21 cellular contexts compared by ENCODE assay signal in the genomic region with DNA sequence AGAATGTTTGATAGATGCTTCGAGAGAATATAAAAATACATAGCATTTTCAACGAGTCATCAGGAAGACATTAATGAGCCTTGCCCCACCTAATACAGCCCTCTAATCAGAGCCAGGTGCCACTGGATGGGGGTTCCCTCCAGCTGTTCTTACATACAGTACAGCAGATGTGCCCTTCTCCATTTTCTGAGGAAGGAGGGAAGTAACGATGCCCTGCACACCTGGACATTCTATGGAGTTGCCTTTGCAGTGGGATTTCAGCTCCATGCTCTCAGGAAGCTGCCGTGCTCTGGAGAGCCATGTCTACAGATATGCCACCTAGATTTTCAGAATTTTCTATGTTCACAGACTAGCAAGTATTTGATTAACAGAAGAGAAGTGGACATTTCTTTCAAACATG. TPM values are rescaled to one million over a fixed set of nuclear protein-coding genes. Genes with fewer than 3 reads are reported as not detected.
DNase-seq lines count a peak whose midpoint lies in the region; ATAC-seq, FAIRE-seq and TF ChIP-seq lines count a peak whose summit lies in the region.
"Had no signal": no experiment of that assay in that cellular context is flagged by ENCODE, and none has a peak within 500 bp of the region (broad histone marks: within the 10 kb centered on the region; RNA-seq: fewer than 3 reads in every experiment).

No MANE protein-coding gene starts in this region.

- peaks cover 6% of the 10 kb centered on the region for H3K36me3 Mint-ChIP-seq in CD4-positive, CD25-positive, alpha-beta regulatory T cell
- no peaks in the 10 kb centered on the region for H3K36me3 Mint-ChIP-seq in CD4-positive, alpha-beta T cell (ENCODE audit: low read depth)
- peaks cover 8% of the 10 kb centered on the region for H3K36me3 Mint-ChIP-seq in activated naive CD8-positive, alpha-beta T cell
- no peaks in the 10 kb centered on the region for H3K36me3 Mint-ChIP-seq in naive thymus-derived CD8-positive, alpha-beta T cell

- CTCF ChIA-PET in CD4-positive, alpha-beta T cell (lab: Charles Lee), result interaction anchor here (2.2 kb wide), 1 partner anchor 101 kb away, joined by 13 read pairs; a partner anchor contains a TSS

- no peak for DNase-seq in CD4-positive, CD25-positive, alpha-beta regulatory T cell
- DNase-seq in CD4-positive, alpha-beta T cell, result no peak
- DNase-seq in naive thymus-derived CD8-positive, alpha-beta T cell, result no peak
- DNase-seq in T-helper 9 cell (no peak), HTR-8/SVneo (ENCODE audit: insufficient read length, low spot score) (no peak), left lobe of liver (ENCODE audit: low spot score) (no peak)
- DNase-seq: AML-193, amygdala, COR-L47, foreskin keratinocyte, left lung, MG63, naive B cell, NCI-H1436 treated with DMSO at 0.1 percent for 48 hours, NCI-H510A, PC-9, SHP77 had no signal

- H3K4me3 Mint-ChIP-seq in CD4-positive, CD25-positive, alpha-beta regulatory T cell, result peak overlapping the region; percentile 45 to 78 (median 66)
- H3K4me3 Mint-ChIP-seq in CD4-positive, alpha-beta T cell, result peak overlapping the region; percentile 40
- H3K4me3 Mint-ChIP-seq in activated naive CD8-positive, alpha-beta T cell, result peak overlapping the region; percentile 38
- H3K4me3 Mint-ChIP-seq in naive thymus-derived CD8-positive, alpha-beta T cell, result peak overlapping the region; percentile 32 to 90 (median 78)

- H3K27ac Mint-ChIP-seq in CD4-positive, CD25-positive, alpha-beta regulatory T cell, result peak overlapping the region; percentile 93 to 100 (median 96)
- peak overlapping the region; percentile 94 for H3K27ac Mint-ChIP-seq in CD4-positive, alpha-beta T cell
- peak overlapping the region; percentile 92 for H3K27ac Mint-ChIP-seq in activated naive CD8-positive, alpha-beta T cell
- peak overlapping the region; percentile 86 to 99 (median 96) for H3K27ac Mint-ChIP-seq in naive thymus-derived CD8-positive, alpha-beta T cell

- POLR2A ChIA-PET in CD4-positive, alpha-beta T cell (lab: Charles Lee), result interaction anchor here (0.5 to 6.9 kb wide), 3 partner anchors 100 to 228 kb away, joined by 5 to 111 read pairs (median 14); a partner anchor contains a TSS
- POLR2A ChIA-PET in naive thymus-derived CD8-positive, alpha-beta T cell (lab: Charles Lee), result interaction anchor here (0.6 to 7.0 kb wide), 4 partner anchors 63 to 382 kb away, joined by 3 to 91 read pairs (median 7); a partner anchor contains a TSS

- no peaks in the 10 kb centered on the region for H3K27me3 Mint-ChIP-seq in CD4-positive, CD25-positive, alpha-beta regulatory T cell
- H3K27me3 Mint-ChIP-seq in CD4-positive, alpha-beta T cell, result no peaks in the 10 kb centered on the region
- no peaks in the 10 kb centered on the region for H3K27me3 Mint-ChIP-seq in activated naive CD8-positive, alpha-beta T cell
- no peaks in the 10 kb centered on the region for H3K27me3 Mint-ChIP-seq in naive thymus-derived CD8-positive, alpha-beta T cell

- no peak for TF ChIP-seq CTCF in CD4-positive, alpha-beta T cell (IDR thresholded peaks at IDR 0.05)

- ATAC-seq in CD4-positive, CD25-positive, alpha-beta regulatory T cell (ENCODE audit: low read depth in 2 of 2), result no peak
- no peak for ATAC-seq in CD4-positive, alpha-beta T cell (ENCODE audit: poor library complexity)
- no peak for ATAC-seq in naive thymus-derived CD8-positive, alpha-beta T cell
- ATAC-seq in left lobe of liver, result no peak
- ATAC-seq: foreskin keratinocyte, sciatic nerve had no signal

- no peaks in the 10 kb centered on the region for H3K9me3 ChIP-seq in CD4-positive, CD25-positive, alpha-beta regulatory T cell (ENCODE audit: control insufficient read depth in 2 of 2, low read length in 2 of 2)
- H3K9me3 ChIP-seq in CD4-positive, alpha-beta T cell (ENCODE audit: control insufficient read depth, low read length), result no peaks in the 10 kb centered on the region
- H3K9me3 ChIP-seq: left lung, MG63, suprapubic skin had no signal

- H3K27me3 ChIP-seq in CD4-positive, CD25-positive, alpha-beta regulatory T cell (ENCODE audit: control insufficient read depth, insufficient read depth, low read length), result no peaks in the 10 kb centered on the region
- H3K27me3 ChIP-seq in CD4-positive, alpha-beta T cell (ENCODE audit: control insufficient read depth, insufficient read depth, low read length), result no peaks in the 10 kb centered on the region
- H3K27me3 ChIP-seq: foreskin keratinocyte, left lung, MG63, suprapubic skin had no signal

- H3K4me1 Mint-ChIP-seq in CD4-positive, CD25-positive, alpha-beta regulatory T cell, result peaks cover 29 to 98% (median 92%) of the 10 kb centered on the region in 4 donors
- peaks cover 100% of the 10 kb centered on the region for H3K4me1 Mint-ChIP-seq in CD4-positive, alpha-beta T cell (ENCODE audit: low read depth)
- peaks cover 99% of the 10 kb centered on the region for H3K4me1 Mint-ChIP-seq in activated naive CD8-positive, alpha-beta T cell (ENCODE audit: low read depth)
- H3K4me1 Mint-ChIP-seq in naive thymus-derived CD8-positive, alpha-beta T cell, result peaks cover 68 to 100% (median 97%) of the 10 kb centered on the region in 4 donors

- no peak for FAIRE-seq in HTR-8/SVneo (lab: Jason Lieb, UNC)

- peak overlapping the region; percentile 91 for H3K27ac ChIP-seq in CD4-positive, CD25-positive, alpha-beta regulatory T cell (ENCODE audit: insufficient read depth, low read length, poor library complexity, severe bottlenecking)
- peak overlapping the region; percentile 78 for H3K27ac ChIP-seq in CD4-positive, alpha-beta T cell (ENCODE audit: low read depth, low read length)
- H3K27ac ChIP-seq: foreskin keratinocyte, PC-9 had no signal

- peak overlapping the region; percentile 82 for H3K4me3 ChIP-seq in CD4-positive, CD25-positive, alpha-beta regulatory T cell (ENCODE audit: low read depth, low read length)
- H3K4me3 ChIP-seq: left lung, MG63, PC-9, suprapubic skin had no signal

- intact Hi-C loops in CD4-positive, alpha-beta T cell (cut with DNase I, micrococcal nuclease), result loop anchor here (2.0 to 10.0 kb wide), 5 partner anchors 83 to 1176 kb away; a partner anchor contains a TSS

- H3K9me3 Mint-ChIP-seq in CD4-positive, CD25-positive, alpha-beta regulatory T cell, result no peaks in the 10 kb centered on the region
- H3K9me3 Mint-ChIP-seq in CD4-positive, alpha-beta T cell, result no peaks in the 10 kb centered on the region
- no peaks in the 10 kb centered on the region for H3K9me3 Mint-ChIP-seq in activated naive CD8-positive, alpha-beta T cell (ENCODE audit: low read depth)
- H3K9me3 Mint-ChIP-seq in naive thymus-derived CD8-positive, alpha-beta T cell, result no peaks in the 10 kb centered on the region
- H3K9me3 Mint-ChIP-seq: naive B cell had no signal

- peaks cover 99% of the 10 kb centered on the region for H3K4me1 ChIP-seq in CD4-positive, CD25-positive, alpha-beta regulatory T cell (ENCODE audit: control insufficient read depth, insufficient read depth, low read length, poor library complexity, severe bottlenecking)
- H3K4me1 ChIP-seq: foreskin keratinocyte had no signal

- H3K36me3 ChIP-seq in CD4-positive, CD25-positive, alpha-beta regulatory T cell (ENCODE audit: control insufficient read depth, insufficient read depth, low read length), result no peaks in the 10 kb centered on the region
- H3K36me3 ChIP-seq: left lung, MG63 had no signal

RNA-seq across cellular contexts. Expression of a gene that starts 36.3 kb away (rescaled TPM):
- not detected for total RNA-seq in CD4-positive, CD25-positive, alpha-beta regulatory T cell
- under 1 TPM in 1 of 4 donors, not detected in 3; 0.49 TPM for polyA plus RNA-seq in CD4-positive, CD25-positive, alpha-beta regulatory T cell
- not detected for total RNA-seq in CD4-positive, alpha-beta T cell
- total RNA-seq in naive thymus-derived CD8-positive, alpha-beta T cell, result not detected
- under 1 TPM in 1 of 3 donors, not detected in 2; 0.62 TPM for polyA plus RNA-seq in naive thymus-derived CD8-positive, alpha-beta T cell
- not detected for total RNA-seq in left lobe of liver
- total RNA-seq: foreskin keratinocyte, left lung, mesenteric fat pad, PC-9, sciatic nerve, suprapubic skin had no signal
- polyA plus RNA-seq: foreskin keratinocyte had no signal
